ENCODE assay signal across 8 cellular contexts in genomic region chr4:48909697-48910096, GRCh38. TPM values are rescaled to one million over a fixed set of nuclear protein-coding genes. Genes with fewer than 3 reads are reported as not detected.
DNase-seq lines count a peak whose midpoint lies in the region; ATAC-seq lines count a peak whose summit lies in the region.

No MANE protein-coding gene starts in this region.

- peak overlapping the region; percentile 13 for H3K27ac Mint-ChIP-seq in T-helper 2 cell treated with Interferon-gamma antibody and Interleukin-4, amounts not matched to agents 5 μg/mL and 100 μg/mL, for 36 hours

- no peaks in the 10 kb centered on the region for H3K9me3 Mint-ChIP-seq in T-helper 2 cell treated with Interferon-gamma antibody and Interleukin-4, amounts not matched to agents 5 μg/mL and 100 μg/mL, for 36 hours

- H3K36me3 Mint-ChIP-seq in T-helper 2 cell treated with Interferon-gamma antibody and Interleukin-4, amounts not matched to agents 5 μg/mL and 100 μg/mL, for 36 hours (ENCODE audit: low read depth), result peaks cover 8% of the 10 kb centered on the region

- no peaks in the 10 kb centered on the region for H3K27me3 Mint-ChIP-seq in T-helper 2 cell treated with Interferon-gamma antibody and Interleukin-4, amounts not matched to agents 5 μg/mL and 100 μg/mL, for 36 hours (ENCODE audit: low read depth)

- peaks cover 22% of the 10 kb centered on the region for H3K4me1 Mint-ChIP-seq in T-helper 2 cell treated with Interferon-gamma antibody and Interleukin-4, amounts not matched to agents 5 μg/mL and 100 μg/mL, for 36 hours (ENCODE audit: low read depth)

- no peak for ATAC-seq in HG03039 (IDR thresholded peaks at IDR 0.05; ENCODE audit: unreplicated experiment)

- no peak overlapping the region for H3K4me3 Mint-ChIP-seq in T-helper 2 cell treated with Interferon-gamma antibody and Interleukin-4, amounts not matched to agents 5 μg/mL and 100 μg/mL, for 36 hours

- DNase-seq in H4 (ENCODE audit: low spot score) (peak; percentile 94), dermis blood vessel endothelial cell (peak; percentile 95), OCI-M2 (lab: John Stamatoyannopoulos, UW; ENCODE audit: unreplicated experiment) (no peak), medulla oblongata (ENCODE audit: extremely low spot score) (no peak), SHP77 (lab: John Stamatoyannopoulos, UW) (no peak)
- DNase-seq in T-helper 2 cell treated with Interferon-gamma antibody and Interleukin-4, amounts not matched to agents 5 μg/mL and 100 μg/mL, for 36 hours (ENCODE audit: low spot score), result peak; percentile 75
- DNase-seq in stimulated activated CD4-positive, alpha-beta T cell treated with anti-CD3 and anti-CD28 coated beads, Interleukin-15, amount 100 ng/mL, for 48 hours (ENCODE audit: low read depth in 2 of 2), result peak; percentile 62 to 78

RNA-seq across cellular contexts. Expression of gene OCIAD2, which starts 3.1 kb away (rescaled TPM):
- 46.5 and 67.6 TPM in 2 replicates for total RNA-seq in H4 (2014; rRNA removed; shearing (Covaris generic))
- total RNA-seq in dermis blood vessel endothelial cell, result 31.9 and 43.1 TPM in 2 replicates

Comparison
In these comparisons a context has a peak if more than half of its experiments do, and no peak if none do; other contexts are left out.
1. DNase-seq: peak in H4 (single experiment), T-helper 2 cell treated with Interferon-gamma antibody and Interleukin-4, amounts not matched to agents 5 μg/mL and 100 μg/mL, for 36 hours (single experiment), dermis blood vessel endothelial cell (single experiment) and stimulated activated CD4-positive, alpha-beta T cell treated with anti-CD3 and anti-CD28 coated beads, Interleukin-15, amount 100 ng/mL, for 48 hours (2 of 2); none in OCI-M2 (single experiment), medulla oblongata (single experiment) and SHP77 (0 of 2).